1 cellular context compared by ENCODE assay signal in genomic region chr3:58266577-58266976, GRCh38.
TF ChIP-seq lines count a peak whose summit lies in the region.

No MANE protein-coding gene starts in this region.

TF ChIP-seq in HepG2, 621 proteins besides CTCF, POLR2A, EP300 and RAD21:
- TF ChIP-seq HNF4A (CRISPR knock-in tag; IDR thresholded peaks at IDR 0.05) (0 out of 2 replicates have a peak, but pooled peaks have one; percentile 13), FOXP4 (CRISPR knock-in tag; IDR thresholded peaks at IDR 0.05) (no peak)
